14 cellular contexts compared by ENCODE assay signal in genomic region chr5:36155291-36155690, GRCh38.
"Had no signal": no experiment of that assay in that cellular context is flagged by ENCODE, and none has a peak within 500 bp of the region (broad histone marks: within the 10 kb centered on the region; RNA-seq: fewer than 3 reads in every experiment).

No MANE protein-coding gene starts in this region.

- H3K9me3 ChIP-seq: lower lobe of right lung, sigmoid colon, stomach, thoracic aorta had no signal

- H3K27me3 ChIP-seq: sigmoid colon, stomach had no signal

- H3K27ac ChIP-seq: lower lobe of right lung, sigmoid colon, stomach, thoracic aorta, VCaP had no signal

- H3K4me3 ChIP-seq: lower lobe of right lung, sigmoid colon, stomach, thoracic aorta had no signal

- DNase-seq: activated CD4-positive, alpha-beta T cell treated with anti-CD3 and anti-CD28 coated beads for 36 hours; activated CD8-positive, alpha-beta memory T cell treated with anti-CD3 and anti-CD28 coated beads, Interleukin-2, amount 50 U/mL, for 48 hours; activated CD8-positive, alpha-beta T cell treated with anti-CD3 and anti-CD28 coated beads, Interleukin-2, amount 10 ng/mL, durations not matched to agents 7 days and 5 days; activated naive CD4-positive, alpha-beta T cell treated with anti-CD3 and anti-CD28 coated beads for 36 hours; caudate nucleus; cortex of kidney; lower lobe of right lung; nephron progenitor cell; sigmoid colon; stimulated activated CD4-positive, alpha-beta T cell treated with anti-CD3 and anti-CD28 coated beads, Interleukin-4, amount 100 ng/mL, for 4 hours; stomach; T-helper 1 cell had no signal
